In genomic region chr10:121375201-121375600, GRCh38 we compare ENCODE assay signal across 23 cellular contexts.
"Had no signal": no experiment of that assay in that cellular context is flagged by ENCODE, and none has a peak within 500 bp of the region (broad histone marks: within the 10 kb centered on the region; RNA-seq: fewer than 3 reads in every experiment).

No MANE protein-coding gene starts in this region.

- H3K4me3 ChIP-seq: colonic mucosa, gastroesophageal sphincter, heart left ventricle, hepatocyte, left lung, ovary, psoas muscle, sigmoid colon, spleen had no signal

- DNase-seq: colonic mucosa; effector CD8-positive, alpha-beta T cell; endodermal cell; foreskin keratinocyte; heart left ventricle; kidney; left lung; mesenchymal stem cell; midbrain; naive thymus-derived CD4-positive, alpha-beta T cell; occipital lobe; ovary; posterior cingulate gyrus; psoas muscle; right cardiac atrium; sigmoid colon; spleen; stimulated activated CD4-positive, alpha-beta T cell treated with anti-CD3 and anti-CD28 coated beads, Interleukin-4, amount 100 ng/mL, for 4 hours; stimulated activated naive B cell treated with anti-CD40 and anti-IgM and Interleukin-4, amounts not matched to agents 10 μg/mL and 1 μg/mL and 100 μg/mL, for 72 hours had no signal

- H3K27me3 ChIP-seq: colonic mucosa, foreskin keratinocyte, gastroesophageal sphincter, heart left ventricle, hepatocyte, left lung, ovary, sigmoid colon, spleen had no signal

- H3K4me2 ChIP-seq: hepatocyte had no signal

- ATAC-seq: esophagus mucosa; foreskin keratinocyte; gastroesophageal sphincter; heart left ventricle; left lung; naive thymus-derived CD4-positive, alpha-beta T cell; psoas muscle; right cardiac atrium; stimulated activated naive B cell treated with anti-CD40 and anti-IgM and Interleukin-4, amounts not matched to agents 10 μg/mL and 1 μg/mL and 100 μg/mL, for 72 hours had no signal

- H3K79me2 ChIP-seq: hepatocyte had no signal

- H3K36me3 ChIP-seq: colonic mucosa, gastroesophageal sphincter, heart left ventricle, left lung, ovary, sigmoid colon, spleen had no signal

- H3K4me1 ChIP-seq: colonic mucosa, foreskin keratinocyte, gastroesophageal sphincter, heart left ventricle, left lung, psoas muscle, sigmoid colon, spleen had no signal

- H3K9me3 ChIP-seq: colonic mucosa, gastroesophageal sphincter, heart left ventricle, left lung, ovary, psoas muscle, sigmoid colon, spleen had no signal

- H3K27ac ChIP-seq: colonic mucosa, epithelial cell of prostate, foreskin keratinocyte, gastroesophageal sphincter, heart left ventricle, hepatocyte, left lung, ovary, psoas muscle, sigmoid colon, spleen had no signal
